ENCODE assay signal across 8 cellular contexts in genomic region chrX:48521353-48522243, GRCh38. TPM values are rescaled to one million over a fixed set of nuclear protein-coding genes. Genes with fewer than 3 reads are reported as not detected.
DNase-seq lines count a peak whose midpoint lies in the region; ATAC-seq and TF ChIP-seq lines count a peak whose summit lies in the region.

Gene EBP (plus strand): TSS chrX:48521808. CDS start chrX:48523772, 1,964 bp downstream.

- TF ChIP-seq CTCF in GM12865 (IDR thresholded peaks at IDR 0.05; ENCODE audit: insufficient read depth, low read depth, low read length, missing control alignments), result no peak
- TF ChIP-seq CTCF in parathyroid adenoma (IDR thresholded peaks at IDR 0.05), result no peak
- TF ChIP-seq CTCF in tibial artery (IDR thresholded peaks at IDR 0.05), result no peak

- peak; percentile 95 for DNase-seq in GM12865 (ENCODE audit: low read depth)
- peak; percentile 42 for DNase-seq in NCI-H1417 treated with DMSO at 0.1 percent for 48 hours (lab: John Stamatoyannopoulos, UW)
- peak; percentile 54 to 77 for DNase-seq in SW 1271 (lab: John Stamatoyannopoulos, UW)
- DNase-seq in activated naive CD8-positive, alpha-beta T cell treated with anti-CD3 and anti-CD28 coated beads, Interleukin-2, amount 10 ng/mL, durations not matched to agents 7 days and 5 days, result peak; percentile 92
- DNase-seq in Right ventricle myocardium superior, result peak; percentile 92
- DNase-seq in tibial artery, result peak; percentile 88 to 92

- H3K36me3 Mint-ChIP-seq in activated naive CD8-positive, alpha-beta T cell treated with anti-CD3 and anti-CD28 coated beads, Interleukin-2, amount 10 ng/mL, durations not matched to agents 7 days and 5 days, result peaks cover 18% of the 10 kb centered on the region

- no peaks in the 10 kb centered on the region for H3K79me2 ChIP-seq in parathyroid adenoma

- H3K9ac ChIP-seq in parathyroid adenoma, result peak within 1 kb of the TSS; percentile 11

- H3K27ac ChIP-seq in parathyroid adenoma (peak within 1 kb of the TSS; percentile 64), tibial artery (peak within 1 kb of the TSS; percentile 64 to 79)

- peak within 1 kb of the TSS; percentile 92 for H3K4me3 Mint-ChIP-seq in activated naive CD8-positive, alpha-beta T cell treated with anti-CD3 and anti-CD28 coated beads, Interleukin-2, amount 10 ng/mL, durations not matched to agents 7 days and 5 days

- H3K4me3 ChIP-seq in GM12865 (ENCODE audit: low read depth, low read length) (peak within 1 kb of the TSS; percentile 82), parathyroid adenoma (ENCODE audit: low read depth, low read length) (peak within 1 kb of the TSS; percentile 69), tibial artery (peak within 1 kb of the TSS; percentile 65 to 66)

- H3K4me1 ChIP-seq in parathyroid adenoma, result peaks cover 2% of the 10 kb centered on the region
- peaks cover 0 to 6% (median 1%) of the 10 kb centered on the region in 4 donors for H3K4me1 ChIP-seq in tibial artery

- H3K9me3 Mint-ChIP-seq in activated naive CD8-positive, alpha-beta T cell treated with anti-CD3 and anti-CD28 coated beads, Interleukin-2, amount 10 ng/mL, durations not matched to agents 7 days and 5 days, result no peaks in the 10 kb centered on the region

- H3K36me3 ChIP-seq in parathyroid adenoma (ENCODE audit: control insufficient read depth, insufficient read depth, low read length), result no peaks in the 10 kb centered on the region
- peaks cover 0 to under 1% (median 0%) of the 10 kb centered on the region in 3 donors for H3K36me3 ChIP-seq in tibial artery

- POLR2A ChIA-PET in activated naive CD8-positive, alpha-beta T cell treated with anti-CD3 and anti-CD28 coated beads, Interleukin-2, amount 10 ng/mL, durations not matched to agents 7 days and 5 days (lab: Charles Lee), result interaction anchor here (0.6 to 3.6 kb wide), 8 partner anchors 13 to 53 kb away, joined by 3 to 20 read pairs (median 4); partner anchors contain the start of genes PORCN, RBM3 and TBC1D25

- H3K4me1 Mint-ChIP-seq in activated naive CD8-positive, alpha-beta T cell treated with anti-CD3 and anti-CD28 coated beads, Interleukin-2, amount 10 ng/mL, durations not matched to agents 7 days and 5 days, result peaks cover 30% of the 10 kb centered on the region

- ATAC-seq in HG02763 (IDR thresholded peaks at IDR 0.05; ENCODE audit: unreplicated experiment), result peak; percentile 95
- peak; percentile 92 for ATAC-seq in activated naive CD8-positive, alpha-beta T cell treated with anti-CD3 and anti-CD28 coated beads, Interleukin-2, amount 10 ng/mL, durations not matched to agents 7 days and 5 days (ENCODE audit: low read depth)
- peak; percentile 99 for ATAC-seq in Right ventricle myocardium superior (ENCODE audit: poor library complexity)

- H3K27me3 ChIP-seq in parathyroid adenoma (ENCODE audit: control insufficient read depth, insufficient read depth, low read length) (no peaks in the 10 kb centered on the region), tibial artery (no peaks in the 10 kb centered on the region)

- peak within 1 kb of the TSS; percentile 81 for H3K4me2 ChIP-seq in parathyroid adenoma (ENCODE audit: low read length)

- intact Hi-C loops in Right ventricle myocardium superior (cut with DNase I), result no loop called here
- intact Hi-C loops in tibial artery (cut with DNase I; ENCODE audit: low total_unique reads), result no loop called here

- H3K27me3 Mint-ChIP-seq in activated naive CD8-positive, alpha-beta T cell treated with anti-CD3 and anti-CD28 coated beads, Interleukin-2, amount 10 ng/mL, durations not matched to agents 7 days and 5 days, result no peaks in the 10 kb centered on the region

- H3K9me3 ChIP-seq in parathyroid adenoma (ENCODE audit: control insufficient read depth, low read length), result no peaks in the 10 kb centered on the region
- no peaks in the 10 kb centered on the region for H3K9me3 ChIP-seq in tibial artery

- H3K27ac Mint-ChIP-seq in activated naive CD8-positive, alpha-beta T cell treated with anti-CD3 and anti-CD28 coated beads, Interleukin-2, amount 10 ng/mL, durations not matched to agents 7 days and 5 days, result peak within 1 kb of the TSS; percentile 98

- peak within 1 kb of the TSS; percentile 86 for H2AFZ ChIP-seq in parathyroid adenoma

RNA-seq across cellular contexts. Expression of gene EBP, which starts in this region (rescaled TPM):
- total RNA-seq in activated naive CD8-positive, alpha-beta T cell treated with anti-CD3 and anti-CD28 coated beads, Interleukin-2, amount 10 ng/mL, durations not matched to agents 7 days and 5 days, result 100 to 1,000 TPM; 200 to 214 TPM
- 47.2 TPM for total RNA-seq in Right ventricle myocardium superior

Comparison
In these comparisons a context has a peak if more than half of its experiments do, and no peak if none do; other contexts are left out.
1. Peak in every context shown above with its lines: DNase-seq, ATAC-seq, H3K4me3 ChIP-seq and H3K27ac ChIP-seq.
2. DNase-seq: peak in every context shown above with its lines; median percentile 95 in GM12865; 92 in activated naive CD8-positive, alpha-beta T cell treated with anti-CD3 and anti-CD28 coated beads, Interleukin-2, amount 10 ng/mL, durations not matched to agents 7 days and 5 days; 92 in Right ventricle myocardium superior; 90 in tibial artery; 66 in SW 1271; 42 in NCI-H1417 treated with DMSO at 0.1 percent for 48 hours.